In the genomic region with DNA sequence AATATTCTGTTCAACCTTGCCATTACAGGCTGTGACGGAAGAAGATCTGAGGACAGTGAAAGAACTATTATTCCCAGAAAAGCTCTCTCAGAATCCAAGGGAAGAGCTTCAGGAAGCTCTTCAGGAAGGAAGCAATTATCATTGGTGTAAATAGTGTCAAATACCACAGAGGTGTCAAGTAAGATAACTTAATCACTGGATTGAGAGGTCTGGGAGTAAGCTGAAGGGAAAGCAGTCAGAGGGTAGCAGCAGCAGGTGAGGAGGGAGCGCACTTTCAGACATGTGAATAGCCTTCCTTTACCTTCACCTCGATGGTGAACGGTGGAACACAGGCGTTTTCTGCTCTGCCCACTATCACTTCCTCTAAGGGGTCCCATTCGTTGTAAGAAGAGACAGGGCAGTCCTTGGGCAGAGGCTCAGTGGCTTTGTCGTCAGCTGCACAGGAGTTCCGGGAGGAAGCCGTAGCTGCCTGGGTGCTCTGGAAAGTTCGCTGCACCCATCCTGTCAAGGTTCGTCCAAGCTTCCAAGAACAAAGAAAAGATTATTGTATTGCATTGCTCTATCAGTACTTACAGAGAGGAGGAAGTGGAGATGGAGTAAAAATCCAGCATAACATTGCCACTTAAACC, we compare ENCODE assay signal across 9 cellular contexts. TPM values are rescaled to one million over a fixed set of nuclear protein-coding genes. Genes with fewer than 3 reads are reported as not detected.
A peak's percentile ranks its signal among the peaks of the same experiment; 100 is the strongest.
DNase-seq lines count a peak whose midpoint lies in the region; ATAC-seq and TF ChIP-seq lines count a peak whose summit lies in the region.
"Had no signal": no experiment of that assay in that cellular context is flagged by ENCODE, and none has a peak within 500 bp of the region (broad histone marks: within the 10 kb centered on the region; RNA-seq: fewer than 3 reads in every experiment).

No MANE protein-coding gene starts in this region.

- H3K4me2 ChIP-seq in GM23338: 0 out of 2 replicates have a peak overlapping the region, but pooled peaks have one; percentile 99

- ATAC-seq in GM23338 (no peak), mucosa of descending colon (peak; percentile 32), HG03135 (IDR thresholded peaks at IDR 0.05; ENCODE audit: unreplicated experiment) (no peak), GM19351 (IDR thresholded peaks at IDR 0.05; ENCODE audit: unreplicated experiment) (no peak), GM18861 (IDR thresholded peaks at IDR 0.05; ENCODE audit: unreplicated experiment) (no peak)
- ATAC-seq in stimulated activated memory B cell treated with anti-CD40 and anti-IgM and Interleukin-4, amounts not matched to agents 10 μg/mL and 1 μg/mL and 100 μg/mL, for 72 hours: no peak

- no peaks in the 10 kb centered on the region for H3K9me3 ChIP-seq in mucosa of descending colon
- H3K9me3 ChIP-seq: breast epithelium had no signal

- no peaks in the 10 kb centered on the region for H3K79me2 ChIP-seq in GM23338 (replicated peaks; ENCODE audit: insufficient read depth)

- H3K27me3 ChIP-seq in GM23338 (ENCODE audit: insufficient read depth): peaks cover 56% of the 10 kb centered on the region
- H3K27me3 ChIP-seq: breast epithelium had no signal

- H2AFZ ChIP-seq in GM23338: no peak overlapping the region

- H3K27me3 Mint-ChIP-seq in GM23338 (ENCODE audit: insufficient read depth, low read depth, poor library complexity): peaks cover 44% of the 10 kb centered on the region
- H3K27me3 Mint-ChIP-seq in stimulated activated memory B cell treated with anti-CD40 and anti-IgM and Interleukin-4, amounts not matched to agents 10 μg/mL and 1 μg/mL and 100 μg/mL, for 72 hours: no peaks in the 10 kb centered on the region

- no peaks in the 10 kb centered on the region for H3F3A ChIP-seq in GM23338 (replicated peaks; ENCODE audit: low read depth)

- peak overlapping the region; percentile 91; the same call in 2 of the 3 replicates for H3K4me3 Mint-ChIP-seq in GM23338
- H3K4me3 Mint-ChIP-seq in stimulated activated memory B cell treated with anti-CD40 and anti-IgM and Interleukin-4, amounts not matched to agents 10 μg/mL and 1 μg/mL and 100 μg/mL, for 72 hours: peak overlapping the region; percentile 59

- H3K4me1 Mint-ChIP-seq in GM23338: peaks cover 28% of the 10 kb centered on the region
- peaks cover 39% of the 10 kb centered on the region for H3K4me1 Mint-ChIP-seq in stimulated activated memory B cell treated with anti-CD40 and anti-IgM and Interleukin-4, amounts not matched to agents 10 μg/mL and 1 μg/mL and 100 μg/mL, for 72 hours

- H3K4me3 ChIP-seq in GM23338 (no peak overlapping the region), mucosa of descending colon (no peak overlapping the region)

- intact Hi-C loops in mucosa of descending colon (cut with DNase I, micrococcal nuclease): no loop called here

- TF ChIP-seq CTCF in GM23338 (conservative IDR thresholded peaks at IDR 0.05; ENCODE audit: low read depth in 2 of 2) (no peak), mucosa of descending colon (IDR thresholded peaks at IDR 0.05) (no peak)

- no peak overlapping the region for H3K27ac ChIP-seq in GM23338 (ENCODE audit: low read depth)
- H3K27ac ChIP-seq in caudate nucleus (ENCODE audit: low read depth, low read length): peak overlapping the region; percentile 92
- H3K27ac ChIP-seq: breast epithelium had no signal

- no peaks in the 10 kb centered on the region for H3K36me3 ChIP-seq in GM23338 (ENCODE audit: insufficient read depth)
- no peaks in the 10 kb centered on the region for H3K36me3 ChIP-seq in mucosa of descending colon (ENCODE audit: low read depth)
- H3K36me3 ChIP-seq: breast epithelium had no signal

- no peaks in the 10 kb centered on the region; the same call in 2 of the 3 replicates for H3K9me3 Mint-ChIP-seq in GM23338
- H3K9me3 Mint-ChIP-seq in stimulated activated memory B cell treated with anti-CD40 and anti-IgM and Interleukin-4, amounts not matched to agents 10 μg/mL and 1 μg/mL and 100 μg/mL, for 72 hours: no peaks in the 10 kb centered on the region

- no peak overlapping the region for H3K27ac Mint-ChIP-seq in GM23338
- H3K27ac Mint-ChIP-seq in stimulated activated memory B cell treated with anti-CD40 and anti-IgM and Interleukin-4, amounts not matched to agents 10 μg/mL and 1 μg/mL and 100 μg/mL, for 72 hours: no peak overlapping the region

- DNase-seq in GM23338 (ENCODE audit: low spot score) (no peak), caudate nucleus (lab: John Stamatoyannopoulos, UW) (peak in 15 of 61 donors; percentile 9 to 53 (median 20)), mucosa of descending colon (peak in 1 of 3 donors; percentile 55)
- DNase-seq: NCI-H345 had no signal

- H3K4me1 ChIP-seq in GM23338 (ENCODE audit: insufficient read depth) (peaks cover 23% of the 10 kb centered on the region), mucosa of descending colon (ENCODE audit: low read depth) (peaks cover 28% of the 10 kb centered on the region)

- no peaks in the 10 kb centered on the region; the same call in 2 of the 3 replicates for H3K36me3 Mint-ChIP-seq in GM23338 (ENCODE audit: low read depth)
- peaks cover 26% of the 10 kb centered on the region for H3K36me3 Mint-ChIP-seq in stimulated activated memory B cell treated with anti-CD40 and anti-IgM and Interleukin-4, amounts not matched to agents 10 μg/mL and 1 μg/mL and 100 μg/mL, for 72 hours

- 0 out of 2 replicates have a peak, but pooled peaks cover 2% of the 10 kb centered on the region for H4K20me1 ChIP-seq in GM23338 (replicated peaks; ENCODE audit: insufficient read depth)

- H3K9me2 ChIP-seq in GM23338 (ENCODE audit: insufficient read depth): no peaks in the 10 kb centered on the region

TF ChIP-seq in GM23338, 12 proteins besides CTCF, POLR2A, EP300 and RAD21 (continues in another document):
- no peak for TF ChIP-seq CREB1 (CRISPR knock-in tag; IDR thresholded peaks at IDR 0.05; ENCODE audit: low read depth)
- no peak for TF ChIP-seq NANOG (IDR thresholded peaks at IDR 0.05; ENCODE audit: borderline replicate concordance)
- TF ChIP-seq EZH2 (IDR thresholded peaks at IDR 0.05; ENCODE audit: low read depth, unreplicated experiment): no peak
- no peak for TF ChIP-seq JUNB (IDR thresholded peaks at IDR 0.05; ENCODE audit: unreplicated experiment)
- no peak for TF ChIP-seq STAT1 (IDR thresholded peaks at IDR 0.05; ENCODE audit: unreplicated experiment)
- TF ChIP-seq, protein P1, sequence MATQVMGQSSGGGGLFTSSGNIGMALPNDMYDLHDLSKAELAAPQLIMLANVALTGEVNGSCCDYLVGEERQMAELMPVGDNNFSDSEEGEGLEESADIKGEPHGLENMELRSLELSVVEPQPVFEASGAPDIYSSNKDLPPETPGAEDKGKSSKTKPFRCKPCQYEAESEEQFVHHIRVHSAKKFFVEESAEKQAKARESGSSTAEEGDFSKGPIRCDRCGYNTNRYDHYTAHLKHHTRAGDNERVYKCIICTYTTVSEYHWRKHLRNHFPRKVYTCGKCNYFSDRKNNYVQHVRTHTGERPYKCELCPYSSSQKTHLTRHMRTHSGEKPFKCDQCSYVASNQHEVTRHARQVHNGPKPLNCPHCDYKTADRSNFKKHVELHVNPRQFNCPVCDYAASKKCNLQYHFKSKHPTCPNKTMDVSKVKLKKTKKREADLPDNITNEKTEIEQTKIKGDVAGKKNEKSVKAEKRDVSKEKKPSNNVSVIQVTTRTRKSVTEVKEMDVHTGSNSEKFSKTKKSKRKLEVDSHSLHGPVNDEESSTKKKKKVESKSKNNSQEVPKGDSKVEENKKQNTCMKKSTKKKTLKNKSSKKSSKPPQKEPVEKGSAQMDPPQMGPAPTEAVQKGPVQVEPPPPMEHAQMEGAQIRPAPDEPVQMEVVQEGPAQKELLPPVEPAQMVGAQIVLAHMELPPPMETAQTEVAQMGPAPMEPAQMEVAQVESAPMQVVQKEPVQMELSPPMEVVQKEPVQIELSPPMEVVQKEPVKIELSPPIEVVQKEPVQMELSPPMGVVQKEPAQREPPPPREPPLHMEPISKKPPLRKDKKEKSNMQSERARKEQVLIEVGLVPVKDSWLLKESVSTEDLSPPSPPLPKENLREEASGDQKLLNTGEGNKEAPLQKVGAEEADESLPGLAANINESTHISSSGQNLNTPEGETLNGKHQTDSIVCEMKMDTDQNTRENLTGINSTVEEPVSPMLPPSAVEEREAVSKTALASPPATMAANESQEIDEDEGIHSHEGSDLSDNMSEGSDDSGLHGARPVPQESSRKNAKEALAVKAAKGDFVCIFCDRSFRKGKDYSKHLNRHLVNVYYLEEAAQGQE (IDR thresholded peaks at IDR 0.05; ENCODE audit: unreplicated experiment): no peak
- TF ChIP-seq, protein P2, sequence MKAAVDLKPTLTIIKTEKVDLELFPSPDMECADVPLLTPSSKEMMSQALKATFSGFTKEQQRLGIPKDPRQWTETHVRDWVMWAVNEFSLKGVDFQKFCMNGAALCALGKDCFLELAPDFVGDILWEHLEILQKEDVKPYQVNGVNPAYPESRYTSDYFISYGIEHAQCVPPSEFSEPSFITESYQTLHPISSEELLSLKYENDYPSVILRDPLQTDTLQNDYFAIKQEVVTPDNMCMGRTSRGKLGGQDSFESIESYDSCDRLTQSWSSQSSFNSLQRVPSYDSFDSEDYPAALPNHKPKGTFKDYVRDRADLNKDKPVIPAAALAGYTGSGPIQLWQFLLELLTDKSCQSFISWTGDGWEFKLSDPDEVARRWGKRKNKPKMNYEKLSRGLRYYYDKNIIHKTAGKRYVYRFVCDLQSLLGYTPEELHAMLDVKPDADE (IDR thresholded peaks at IDR 0.05): no peak
- no peak for TF ChIP-seq EZH2phosphoT487 (IDR thresholded peaks at IDR 0.05; ENCODE audit: unreplicated experiment)

RNA-seq across cellular contexts. Expression of a gene that starts 1.9 kb away (rescaled TPM):
- total RNA-seq in GM23338 (2014; rRNA removed; shearing (Covaris generic)): 17.5 and 21.6 TPM in 2 replicates
- 8.5 and 9.1 TPM in 2 replicates for polyA plus RNA-seq in GM23338 (2016; fragmentation: Nextera tagmentation; extraction: Ambion mirVana)
- 10 to 100 TPM in 1 of 3 donors, 1 to 10 TPM in 2; 7.7 to 21.2 (median 8.9) TPM for total RNA-seq in mucosa of descending colon
